ENCODE assay signal across 9 cellular contexts in the genomic region with DNA sequence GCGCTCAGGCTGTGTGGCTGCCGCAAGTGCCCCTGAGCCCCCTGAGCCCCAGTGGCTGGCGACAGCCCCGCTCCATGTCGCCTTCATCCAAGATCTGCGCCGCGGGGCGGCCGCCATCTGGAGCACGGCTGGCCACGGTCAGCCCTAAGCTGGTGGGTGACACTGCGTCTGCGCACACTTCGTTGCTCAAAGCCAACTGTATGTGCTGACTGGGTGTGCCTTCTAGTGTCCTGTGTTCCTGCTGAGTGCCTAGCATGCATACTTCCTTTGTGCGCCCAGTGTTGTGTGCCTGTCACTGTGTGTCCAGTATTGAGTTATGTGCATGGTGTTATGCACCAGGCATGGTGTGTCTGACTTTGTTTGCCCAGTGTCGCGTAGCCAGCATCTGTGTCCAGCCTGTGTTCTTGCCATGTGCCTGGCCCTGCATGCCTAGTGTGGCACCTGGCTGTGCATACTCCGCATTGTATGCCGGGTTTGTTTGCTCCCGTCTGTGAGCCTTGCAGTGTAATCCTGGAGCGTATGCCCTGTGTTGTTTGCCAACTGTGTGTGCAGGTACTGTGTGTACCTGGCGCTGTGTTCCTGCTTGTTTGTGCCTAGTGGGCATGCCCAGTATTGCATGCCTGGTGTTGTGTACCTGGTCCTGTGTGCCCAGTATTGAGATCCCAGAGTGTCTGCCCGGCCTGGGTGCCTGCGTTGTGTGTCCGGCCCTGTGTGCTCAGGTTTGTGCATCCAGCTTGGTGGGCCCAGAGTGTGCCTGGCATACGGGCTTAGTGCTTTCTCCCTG. TPM values are rescaled to one million over a fixed set of nuclear protein-coding genes. Genes with fewer than 3 reads are reported as not detected.
A peak's percentile ranks its signal among the peaks of the same experiment; 100 is the strongest.
DNase-seq lines count a peak whose midpoint lies in the region; ATAC-seq and TF ChIP-seq lines count a peak whose summit lies in the region.
"Had no signal": no experiment of that assay in that cellular context is flagged by ENCODE, and none has a peak within 500 bp of the region (broad histone marks: within the 10 kb centered on the region; RNA-seq: fewer than 3 reads in every experiment).

No MANE protein-coding gene starts in this region.

- CTCF ChIA-PET in MCF 10A (lab: Yijun Ruan, JAX): interaction anchor here (0.6 to 3.5 kb wide), 20 partner anchors 7 to 775 kb away, joined by 3 to 28 read pairs (median 4); no protein-coding TSS in a partner anchor

- no peaks in the 10 kb centered on the region for H3K36me3 Mint-ChIP-seq in MCF 10A (ENCODE audit: insufficient read depth, unreplicated experiment)
- H3K36me3 Mint-ChIP-seq in natural killer cell treated with Interleukin-12 subunit alpha and Interleukin-12 subunit beta and Interleukin-15 and Interleukin-18, amount 100 ng/mL, for 72 hours: no peaks in the 10 kb centered on the region

- POLR2A ChIA-PET in MCF 10A (lab: Yijun Ruan, JAX): interaction anchor here (0.6 kb wide), 1 partner anchor 761 kb away, joined by 3 read pairs; no protein-coding TSS in a partner anchor

- intact Hi-C loops in MCF 10A (cut with micrococcal nuclease): loop anchor here (5.0 kb wide), 1 partner anchor 483 kb away; no protein-coding TSS in a partner anchor

- peaks cover 13% of the 10 kb centered on the region for H3K4me1 Mint-ChIP-seq in MCF 10A (ENCODE audit: insufficient read depth, unreplicated experiment)
- H3K4me1 Mint-ChIP-seq in natural killer cell treated with Interleukin-12 subunit alpha and Interleukin-12 subunit beta and Interleukin-15 and Interleukin-18, amount 100 ng/mL, for 72 hours (ENCODE audit: low read depth in 2 of 2): peaks cover 0 to 15% of the 10 kb centered on the region in 2 donors

- no TSS peak for BruUV-seq in MCF 10A (replicated peaks; lab: Mats Ljungman, UMichigan)

- peak overlapping the region; percentile 45 for H3K4me3 Mint-ChIP-seq in MCF 10A (ENCODE audit: unreplicated experiment)
- no peak overlapping the region for H3K4me3 Mint-ChIP-seq in natural killer cell treated with Interleukin-12 subunit alpha and Interleukin-12 subunit beta and Interleukin-15 and Interleukin-18, amount 100 ng/mL, for 72 hours
- H3K4me3 Mint-ChIP-seq: activated CD4-positive, alpha-beta T cell treated with anti-CD3 and anti-CD28 coated beads, Interleukin-2, amount 10 ng/mL, durations not matched to agents 7 days and 5 days had no signal

- ATAC-seq in natural killer cell treated with Interleukin-12 subunit alpha and Interleukin-12 subunit beta and Interleukin-15 and Interleukin-18, amount 100 ng/mL, for 72 hours: peak; percentile 8 to 29
- ATAC-seq in GM21576 (IDR thresholded peaks at IDR 0.05; ENCODE audit: unreplicated experiment) (no peak), HG03521 (IDR thresholded peaks at IDR 0.05; ENCODE audit: unreplicated experiment) (no peak)

- H3K27ac Mint-ChIP-seq in MCF 10A (ENCODE audit: low read depth, unreplicated experiment): no peak overlapping the region
- H3K27ac Mint-ChIP-seq in natural killer cell treated with Interleukin-12 subunit alpha and Interleukin-12 subunit beta and Interleukin-15 and Interleukin-18, amount 100 ng/mL, for 72 hours: no peak overlapping the region
- H3K27ac Mint-ChIP-seq: activated CD4-positive, alpha-beta T cell treated with anti-CD3 and anti-CD28 coated beads, Interleukin-2, amount 10 ng/mL, durations not matched to agents 7 days and 5 days had no signal

- DNase-seq in DMS53 (lab: John Stamatoyannopoulos, UW) (peak; percentile 78), NCI-H1105 treated with DMSO at 0.1 percent for 48 hours (lab: John Stamatoyannopoulos, UW) (peak; percentile 63), MCF 10A (ENCODE audit: unreplicated experiment) (no peak), NCI-H146 (lab: John Stamatoyannopoulos, UW) (no peak), T-helper 1 cell (no peak)
- DNase-seq in natural killer cell treated with Interleukin-12 subunit alpha and Interleukin-12 subunit beta and Interleukin-15 and Interleukin-18, amount 100 ng/mL, for 72 hours (ENCODE audit: low spot score): no peak

- no peak for TF ChIP-seq CTCF in MCF 10A (IDR thresholded peaks at IDR 0.05; ENCODE audit: unreplicated experiment)

- no peaks in the 10 kb centered on the region for H3K9me3 Mint-ChIP-seq in MCF 10A (ENCODE audit: unreplicated experiment)
- no peaks in the 10 kb centered on the region for H3K9me3 Mint-ChIP-seq in natural killer cell treated with Interleukin-12 subunit alpha and Interleukin-12 subunit beta and Interleukin-15 and Interleukin-18, amount 100 ng/mL, for 72 hours
- H3K9me3 Mint-ChIP-seq: activated CD4-positive, alpha-beta T cell treated with anti-CD3 and anti-CD28 coated beads, Interleukin-2, amount 10 ng/mL, durations not matched to agents 7 days and 5 days had no signal

- peaks cover 50% of the 10 kb centered on the region for H3K27me3 Mint-ChIP-seq in MCF 10A (ENCODE audit: insufficient read depth, unreplicated experiment)
- peaks cover 32 to 34% of the 10 kb centered on the region in 2 donors for H3K27me3 Mint-ChIP-seq in natural killer cell treated with Interleukin-12 subunit alpha and Interleukin-12 subunit beta and Interleukin-15 and Interleukin-18, amount 100 ng/mL, for 72 hours

RNA-seq across cellular contexts. Expression of a gene that starts 54.7 kb away (rescaled TPM):
- total RNA-seq in MCF 10A (2022): 0.20 and 0.23 TPM in 2 replicates
- 1 to 10 TPM; 1.2 TPM for total RNA-seq in natural killer cell treated with Interleukin-12 subunit alpha and Interleukin-12 subunit beta and Interleukin-15 and Interleukin-18, amount 100 ng/mL, for 72 hours
- total RNA-seq: activated CD4-positive, alpha-beta T cell treated with anti-CD3 and anti-CD28 coated beads, Interleukin-2, amount 10 ng/mL, durations not matched to agents 7 days and 5 days had no signal

Comparison
In these comparisons a context has a peak if more than half of its experiments do, and no peak if none do; other contexts are left out.
1. DNase-seq: peak in DMS53 (single experiment) and NCI-H1105 treated with DMSO at 0.1 percent for 48 hours (single experiment); none in MCF 10A (single experiment), natural killer cell treated with Interleukin-12 subunit alpha and Interleukin-12 subunit beta and Interleukin-15 and Interleukin-18, amount 100 ng/mL, for 72 hours (single experiment), NCI-H146 (single experiment) and T-helper 1 cell (0 of 5).
2. ATAC-seq: peak in natural killer cell treated with Interleukin-12 subunit alpha and Interleukin-12 subunit beta and Interleukin-15 and Interleukin-18, amount 100 ng/mL, for 72 hours (2 of 2); none in GM21576 (single experiment) and HG03521 (single experiment).